Comparison of ENCODE assay signal across 17 cellular contexts in the genomic region with DNA sequence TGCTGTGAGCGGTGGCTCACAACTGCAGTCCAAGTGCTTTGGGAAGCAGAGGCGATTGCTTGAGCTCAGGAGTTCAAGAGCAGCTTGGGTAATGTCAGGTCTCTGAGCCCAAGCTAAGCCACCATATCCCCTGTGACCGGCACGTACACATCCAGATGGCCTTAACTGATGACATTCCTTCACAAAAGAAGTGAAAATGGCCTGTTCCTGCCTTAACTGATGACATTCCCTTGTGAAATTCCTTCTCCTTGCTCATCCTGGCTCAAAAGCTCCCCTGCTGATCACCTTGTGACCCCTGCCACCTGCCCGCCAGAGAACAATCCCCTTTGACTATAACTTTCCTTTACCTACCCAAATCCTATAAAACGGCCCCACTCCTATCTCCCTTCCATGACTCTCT. TPM values are rescaled to one million over a fixed set of nuclear protein-coding genes. Genes with fewer than 3 reads are reported as not detected.
A peak's percentile ranks its signal among the peaks of the same experiment; 100 is the strongest.
DNase-seq lines count a peak whose midpoint lies in the region; ATAC-seq and TF ChIP-seq lines count a peak whose summit lies in the region.
"Had no signal": no experiment of that assay in that cellular context is flagged by ENCODE, and none has a peak within 500 bp of the region (broad histone marks: within the 10 kb centered on the region; RNA-seq: fewer than 3 reads in every experiment).

No MANE protein-coding gene starts in this region.

- H3K4me3 ChIP-seq in Caco-2 (ENCODE audit: low read depth, low read length), result no peak overlapping the region
- H3K4me3 ChIP-seq in mesendoderm (ENCODE audit: low read length), result no peak overlapping the region

- no peak overlapping the region for H2BK15ac ChIP-seq in mesendoderm (replicated peaks; ENCODE audit: low read depth)

- H3K36me3 Mint-ChIP-seq in T-helper 1 cell treated with Interleukin-12 subunit alpha and Interleukin-12 subunit beta and Interleukin-4 antibody, amounts not matched to agents 30 μg/mL and 1 μg/mL, for 36 hours (ENCODE audit: low read depth), result peaks cover 42% of the 10 kb centered on the region
- peaks cover 28% of the 10 kb centered on the region for H3K36me3 Mint-ChIP-seq in Caco-2 (ENCODE audit: insufficient read depth, unreplicated experiment)
- H3K36me3 Mint-ChIP-seq in activated naive CD8-positive, alpha-beta T cell, result peaks cover 32% of the 10 kb centered on the region

- H3K27me3 ChIP-seq in Caco-2 (replicated peaks; ENCODE audit: control insufficient read depth, insufficient read depth, low read length) (no peaks in the 10 kb centered on the region), mesendoderm (ENCODE audit: insufficient read depth, low read length, poor library complexity) (no peaks in the 10 kb centered on the region)
- H3K27me3 ChIP-seq: BLaER1 treated with 17β-estradiol and CSF1 and Interleukin-3, amounts not matched to agents 10 nM and 100 nM had no signal

- H3K4ac ChIP-seq in mesendoderm (ENCODE audit: low read depth, low read length), result no peak overlapping the region

- BruUV-seq in Caco-2 (replicated peaks; lab: Mats Ljungman, UMichigan), result no TSS peak

- no peak overlapping the region for H3K9ac ChIP-seq in mesendoderm (ENCODE audit: low read length)

- H2BK120ac ChIP-seq in mesendoderm (ENCODE audit: low read depth, low read length), result no peak overlapping the region

- no peak overlapping the region for H2AK5ac ChIP-seq in mesendoderm (ENCODE audit: low read length)

- H3K56ac ChIP-seq in mesendoderm (ENCODE audit: low read length), result peak overlapping the region; percentile 70

- POLR2A ChIA-PET in Caco-2 (lab: Charles Lee), result no interaction called here

- peak overlapping the region; percentile 84 for H3K27ac ChIP-seq in mesendoderm (ENCODE audit: low read depth, low read length)
- H3K27ac ChIP-seq: 22Rv1 had no signal

- CTCF ChIA-PET in Caco-2 (lab: Charles Lee), result no interaction called here

- ATAC-seq in esophagus mucosa, result no peak
- ATAC-seq: T-helper 17 cell had no signal

- H3K23ac ChIP-seq in mesendoderm (ENCODE audit: low read length), result no peak overlapping the region

- H3K79me2 ChIP-seq in mesendoderm (ENCODE audit: control insufficient read depth, insufficient read depth, low read length), result peaks cover 20% of the 10 kb centered on the region

- H3K9me3 Mint-ChIP-seq in T-helper 1 cell treated with Interleukin-12 subunit alpha and Interleukin-12 subunit beta and Interleukin-4 antibody, amounts not matched to agents 30 μg/mL and 1 μg/mL, for 36 hours, result no peaks in the 10 kb centered on the region
- H3K9me3 Mint-ChIP-seq in Caco-2 (ENCODE audit: unreplicated experiment), result no peaks in the 10 kb centered on the region
- H3K9me3 Mint-ChIP-seq in activated naive CD8-positive, alpha-beta T cell (ENCODE audit: low read depth), result no peaks in the 10 kb centered on the region

- peaks cover 53% of the 10 kb centered on the region for H3K4me1 Mint-ChIP-seq in T-helper 1 cell treated with Interleukin-12 subunit alpha and Interleukin-12 subunit beta and Interleukin-4 antibody, amounts not matched to agents 30 μg/mL and 1 μg/mL, for 36 hours (ENCODE audit: low read depth)
- peaks cover 28% of the 10 kb centered on the region for H3K4me1 Mint-ChIP-seq in Caco-2 (ENCODE audit: low read depth, unreplicated experiment)
- H3K4me1 Mint-ChIP-seq in activated naive CD8-positive, alpha-beta T cell (ENCODE audit: low read depth), result peaks cover 47% of the 10 kb centered on the region

- H3K36me3 ChIP-seq in Caco-2 (ENCODE audit: control insufficient read depth, insufficient read depth, low read length) (no peaks in the 10 kb centered on the region), mesendoderm (ENCODE audit: control insufficient read depth, insufficient read depth, low read length) (peaks cover 3% of the 10 kb centered on the region)

- no peaks in the 10 kb centered on the region for H3K9me3 ChIP-seq in Caco-2
- H3K9me3 ChIP-seq: BLaER1 treated with 17β-estradiol and CSF1 and Interleukin-3, amounts not matched to agents 10 nM and 100 nM had no signal

- no peaks in the 10 kb centered on the region for H3K4me1 ChIP-seq in Caco-2
- H3K4me1 ChIP-seq in mesendoderm (ENCODE audit: control insufficient read depth, low read depth, low read length), result peaks cover 13% of the 10 kb centered on the region

- H3K18ac ChIP-seq in mesendoderm (ENCODE audit: low read length), result peak overlapping the region; percentile 70

- intact Hi-C loops in Caco-2 (cut with micrococcal nuclease; ENCODE audit: unreplicated experiment), result no loop called here

- WGBS in mesendoderm (ENCODE audit: extremely low coverage, insufficient coverage, low lambda C conversion rate), result no CpG with 5 or more reads among the region's 6 CpGs

- H4K5ac ChIP-seq in mesendoderm (ENCODE audit: low read length), result no peak overlapping the region

- H3K4me3 Mint-ChIP-seq in T-helper 1 cell treated with Interleukin-12 subunit alpha and Interleukin-12 subunit beta and Interleukin-4 antibody, amounts not matched to agents 30 μg/mL and 1 μg/mL, for 36 hours, result peak overlapping the region; percentile 45
- no peak overlapping the region for H3K4me3 Mint-ChIP-seq in Caco-2 (ENCODE audit: unreplicated experiment)
- peak overlapping the region; percentile 59 for H3K4me3 Mint-ChIP-seq in activated naive CD8-positive, alpha-beta T cell
- H3K4me3 Mint-ChIP-seq: T-helper 17 cell had no signal

- peaks cover 12% of the 10 kb centered on the region for H3K79me1 ChIP-seq in mesendoderm (ENCODE audit: low read length)

- peak overlapping the region; percentile 36 for H2BK5ac ChIP-seq in mesendoderm (ENCODE audit: low read length)

- TF ChIP-seq CTCF in Caco-2 (IDR thresholded peaks at IDR 0.05; ENCODE audit: insufficient read depth in 1 of 2, low read depth in 1 of 2, low read length in 1 of 2, severe bottlenecking in 1 of 2, unreplicated experiment in 1 of 2), result no peak

- no peak overlapping the region for H3K4me2 ChIP-seq in mesendoderm (ENCODE audit: low read length)

- peak overlapping the region; percentile 69 for H3K27ac Mint-ChIP-seq in T-helper 1 cell treated with Interleukin-12 subunit alpha and Interleukin-12 subunit beta and Interleukin-4 antibody, amounts not matched to agents 30 μg/mL and 1 μg/mL, for 36 hours
- peak overlapping the region; percentile 50 for H3K27ac Mint-ChIP-seq in Caco-2 (ENCODE audit: unreplicated experiment)
- H3K27ac Mint-ChIP-seq in activated naive CD8-positive, alpha-beta T cell, result peak overlapping the region; percentile 46
- H3K27ac Mint-ChIP-seq: T-helper 17 cell had no signal

- H4K8ac ChIP-seq in mesendoderm (ENCODE audit: low read depth, low read length), result no peak overlapping the region

- DNase-seq in T-helper 1 cell, result no peak
- DNase-seq in Caco-2, result no peak
- peak; percentile 97 for DNase-seq in mesendoderm
- no peak for DNase-seq in LoVo (ENCODE audit: low spot score)
- no peak for DNase-seq in NCI-H128 (lab: John Stamatoyannopoulos, UW; ENCODE audit: unreplicated experiment)
- DNase-seq: activated CD4-positive, alpha-beta T cell treated with anti-CD3 and anti-CD28 coated beads for 4 hours; central memory CD4-positive, alpha-beta T cell; DMS79 treated with DMSO at 0.1 percent for 48 hours; foreskin melanocyte; NCI-H1048; stimulated activated CD4-positive, alpha-beta T cell treated with anti-CD3 and anti-CD28 coated beads, Interleukin-12 subunit alpha, Interleukin-12 subunit beta, amount 100 ng/mL, for 4 hours; T-helper 17 cell had no signal

- no peaks in the 10 kb centered on the region for H3K27me3 Mint-ChIP-seq in T-helper 1 cell treated with Interleukin-12 subunit alpha and Interleukin-12 subunit beta and Interleukin-4 antibody, amounts not matched to agents 30 μg/mL and 1 μg/mL, for 36 hours (ENCODE audit: low read depth)
- no peaks in the 10 kb centered on the region for H3K27me3 Mint-ChIP-seq in Caco-2 (ENCODE audit: insufficient read depth, unreplicated experiment)
- no peaks in the 10 kb centered on the region for H3K27me3 Mint-ChIP-seq in activated naive CD8-positive, alpha-beta T cell
- H3K27me3 Mint-ChIP-seq: T-helper 17 cell had no signal

RNA-seq across cellular contexts. Expression of a gene that starts 4.5 kb away (rescaled TPM):
- total RNA-seq in Caco-2 (2022) (4.7 and 4.8 TPM in 2 replicates), esophagus mucosa (5.3 TPM)
- 10.0 TPM for polyA plus RNA-seq in mesendoderm (2013, experiment 1 of 2)
- 8.8 TPM for polyA plus RNA-seq in mesendoderm (2013, experiment 2 of 2)

RNA-seq across cellular contexts. Expression of a gene that starts 48.6 kb away (rescaled TPM):
- total RNA-seq in Caco-2 (2022) (not detected in 2 replicates), esophagus mucosa (not detected)
- polyA plus RNA-seq in mesendoderm (2013, experiment 1 of 2), result not detected
- polyA plus RNA-seq in mesendoderm (2013, experiment 2 of 2), result not detected
- total RNA-seq: T-helper 17 cell had no signal
